Comparison of ENCODE assay signal across 19 cellular contexts in genomic region chr17:82627405-82627804, GRCh38. TPM values are rescaled to one million over a fixed set of nuclear protein-coding genes. Genes with fewer than 3 reads are reported as not detected.
DNase-seq lines count a peak whose midpoint lies in the region; ATAC-seq, FAIRE-seq and TF ChIP-seq lines count a peak whose summit lies in the region.
"Had no signal": no experiment of that assay in that cellular context is flagged by ENCODE, and none has a peak within 500 bp of the region (broad histone marks: within the 10 kb centered on the region; RNA-seq: fewer than 3 reads in every experiment).

No MANE protein-coding gene starts in this region.

- H3K9me3 ChIP-seq in BLaER1 treated with 17β-estradiol and CSF1 and Interleukin-3, amounts not matched to agents 10 nM and 100 nM (replicated peaks in 1 of 11) = no peaks in the 10 kb centered on the region
- no peaks in the 10 kb centered on the region for H3K9me3 ChIP-seq in pancreas

- 88 to 90% methylated on average over 21 of the region's 21 CpGs for WGBS in pancreas, 2 donors

- peak overlapping the region in 9 of 11 experiments; percentile 28 to 75 (median 47); a peak in 11 of 22 replicates for H3K27ac ChIP-seq in BLaER1 treated with 17β-estradiol and CSF1 and Interleukin-3, amounts not matched to agents 10 nM and 100 nM
- no peak overlapping the region for H3K27ac ChIP-seq in pancreas
- H3K27ac ChIP-seq: SK-N-MC, WERI-Rb-1 had no signal

- TF ChIP-seq CTCF in pancreas (IDR thresholded peaks at IDR 0.05) = no peak

- H3K4me2 ChIP-seq in BLaER1 treated with 17β-estradiol and CSF1 and Interleukin-3, amounts not matched to agents 10 nM and 100 nM = peak overlapping the region in 8 of 11 experiments; percentile 32 to 96 (median 84); a peak in 16 of 22 replicates
- H3K4me2 ChIP-seq: GM23338 had no signal

- H3K36me3 Mint-ChIP-seq in dendritic cell treated with granulocyte-macrophage colony-stimulating factor and Interleukin-4, amounts not matched to agents 40 ng/mL and 50 ng/mL, for 4 days (ENCODE audit: low read depth) = peaks cover 95% of the 10 kb centered on the region

- DNase-seq in NCI-H526 (lab: John Stamatoyannopoulos, UW) = peak; percentile 58 to 60
- peak in 1 of 6 donors; percentile 20 for DNase-seq in pancreas
- no peak for DNase-seq in OCI-M1 (lab: John Stamatoyannopoulos, UW)
- no peak for DNase-seq in H7
- no peak for DNase-seq in activated effector memory CD4-positive, alpha-beta T cell treated with Interleukin-2 at 50 U/mL for 16 hours
- no peak for DNase-seq in kidney glomerular epithelial cell (lab: John Stamatoyannopoulos, UW)
- DNase-seq: activated CD4-positive, alpha-beta T cell treated with anti-CD3 and anti-CD28 coated beads, Interleukin-2, amount 50 U/mL, for 4 hours; amniotic stem cell; dermis blood vessel endothelial cell; NCI-H1417 treated with DMSO at 0.1 percent for 48 hours; NCI-H2107; NCI-H510A treated with DMSO at 0.1 percent for 48 hours; stimulated activated CD4-positive, alpha-beta T cell treated with anti-CD3 and anti-CD28 coated beads, Interleukin-4, amount 100 ng/mL, for 24 hours; WERI-Rb-1 had no signal

- H3K36me3 ChIP-seq in BLaER1 treated with 17β-estradiol and CSF1 and Interleukin-3, amounts not matched to agents 10 nM and 100 nM = peaks cover 64 to 91% (median 85%) of the 10 kb centered on the region in 11 experiments
- H3K36me3 ChIP-seq in pancreas = peaks cover 3 to 31% (median 9%) of the 10 kb centered on the region in 3 donors
- H3K36me3 ChIP-seq in H7 (replicated peaks; ENCODE audit: control insufficient read depth, insufficient read depth, low read length) = peaks cover 21% of the 10 kb centered on the region

- intact Hi-C loops in dendritic cell treated with granulocyte-macrophage colony-stimulating factor and Interleukin-4, amounts not matched to agents 40 ng/mL and 50 ng/mL, for 4 days (cut with micrococcal nuclease) = no loop called here
- intact Hi-C loops in pancreas (cut with DNase I) = no loop called here

- 0 out of 20 replicates have a peak overlapping the region, but pooled peaks of 1 of the 10 experiments have one; percentile 9 for H3K4me3 ChIP-seq in BLaER1 treated with 17β-estradiol and CSF1 and Interleukin-3, amounts not matched to agents 10 nM and 100 nM
- no peak overlapping the region for H3K4me3 ChIP-seq in pancreas
- no peak overlapping the region for H3K4me3 ChIP-seq in H7 (ENCODE audit: insufficient read depth, low read depth, low read length)
- H3K4me3 ChIP-seq: GM23338, SK-N-MC had no signal

- H3K4me1 ChIP-seq in BLaER1 treated with 17β-estradiol and CSF1 and Interleukin-3, amounts not matched to agents 10 nM and 100 nM = peaks cover 21 to 66% (median 50%) of the 10 kb centered on the region in 10 experiments
- no peaks in the 10 kb centered on the region for H3K4me1 ChIP-seq in pancreas

- H4K20me1 ChIP-seq in BLaER1 treated with 17β-estradiol and CSF1 and Interleukin-3, amounts not matched to agents 10 nM and 100 nM = peaks cover 9 to 72% (median 52%) of the 10 kb centered on the region in 11 experiments; a peak in 19 of 22 replicates

- peak overlapping the region in 8 of 11 experiments; percentile 10 to 67 (median 45); a peak in 10 of 22 replicates for H3K9ac ChIP-seq in BLaER1 treated with 17β-estradiol and CSF1 and Interleukin-3, amounts not matched to agents 10 nM and 100 nM

- FAIRE-seq in pancreas (lab: Jason Lieb, UNC) = no peak

- H3K9me3 Mint-ChIP-seq in dendritic cell treated with granulocyte-macrophage colony-stimulating factor and Interleukin-4, amounts not matched to agents 40 ng/mL and 50 ng/mL, for 4 days = no peaks in the 10 kb centered on the region
- H3K9me3 Mint-ChIP-seq: GM23338; stimulated activated naive CD8-positive, alpha-beta T cell treated with anti-CD3 and anti-CD28 coated beads, Interleukin-15, Interleukin-2, amounts not matched to agents 100 ng/mL and 50 ng/mL, for 24 hours had no signal

- H3K4me3 Mint-ChIP-seq in dendritic cell treated with granulocyte-macrophage colony-stimulating factor and Interleukin-4, amounts not matched to agents 40 ng/mL and 50 ng/mL, for 4 days = no peak overlapping the region
- H3K4me3 Mint-ChIP-seq: GM23338; stimulated activated naive CD8-positive, alpha-beta T cell treated with anti-CD3 and anti-CD28 coated beads, Interleukin-15, Interleukin-2, amounts not matched to agents 100 ng/mL and 50 ng/mL, for 24 hours had no signal

- peak in 3 of 4 donors; percentile 8 to 26 (median 11) for ATAC-seq in pancreas
- ATAC-seq: GM23338 had no signal

- H3K4me1 Mint-ChIP-seq in dendritic cell treated with granulocyte-macrophage colony-stimulating factor and Interleukin-4, amounts not matched to agents 40 ng/mL and 50 ng/mL, for 4 days (ENCODE audit: low read depth) = peaks cover 44% of the 10 kb centered on the region
- H3K4me1 Mint-ChIP-seq: GM23338 had no signal

- H3K27me3 ChIP-seq in BLaER1 treated with 17β-estradiol and CSF1 and Interleukin-3, amounts not matched to agents 10 nM and 100 nM = no peaks in the 10 kb centered on the region
- H3K27me3 ChIP-seq in pancreas (no peaks in the 10 kb centered on the region), H7 (ENCODE audit: control insufficient read depth, insufficient read depth, low read length) (no peaks in the 10 kb centered on the region)

- no peaks in the 10 kb centered on the region for H3K27me3 Mint-ChIP-seq in dendritic cell treated with granulocyte-macrophage colony-stimulating factor and Interleukin-4, amounts not matched to agents 40 ng/mL and 50 ng/mL, for 4 days
- H3K27me3 Mint-ChIP-seq: stimulated activated naive CD8-positive, alpha-beta T cell treated with anti-CD3 and anti-CD28 coated beads, Interleukin-15, Interleukin-2, amounts not matched to agents 100 ng/mL and 50 ng/mL, for 24 hours had no signal

- peak overlapping the region; percentile 44 for H3K27ac Mint-ChIP-seq in dendritic cell treated with granulocyte-macrophage colony-stimulating factor and Interleukin-4, amounts not matched to agents 40 ng/mL and 50 ng/mL, for 4 days
- H3K27ac Mint-ChIP-seq: GM23338; stimulated activated naive CD8-positive, alpha-beta T cell treated with anti-CD3 and anti-CD28 coated beads, Interleukin-15, Interleukin-2, amounts not matched to agents 100 ng/mL and 50 ng/mL, for 24 hours had no signal

RNA-seq across cellular contexts. Expression of gene WDR45B, which starts 20.8 kb away (rescaled TPM):
- total RNA-seq in pancreas = 10 to 100 TPM; 28.3 to 55.4 (median 46.1) TPM
- polyA plus RNA-seq in pancreas = 10 to 100 TPM; 47.3 to 63.2 TPM
- total RNA-seq in H7 (2014; rRNA removed; shearing (Covaris generic)) = 131 and 150 TPM in 2 replicates

Comparison
In these comparisons a context has a peak if more than half of its experiments do, and no peak if none do; other contexts are left out.
1. H3K27ac ChIP-seq: peak in BLaER1 treated with 17β-estradiol and CSF1 and Interleukin-3, amounts not matched to agents 10 nM and 100 nM (9 of 11); none in pancreas (0 of 4).
2. DNase-seq: peak in NCI-H526 (2 of 2); none in OCI-M1 (single experiment), H7 (single experiment), activated effector memory CD4-positive, alpha-beta T cell treated with Interleukin-2 at 50 U/mL for 16 hours (single experiment) and kidney glomerular epithelial cell (single experiment).